In the genomic region with DNA sequence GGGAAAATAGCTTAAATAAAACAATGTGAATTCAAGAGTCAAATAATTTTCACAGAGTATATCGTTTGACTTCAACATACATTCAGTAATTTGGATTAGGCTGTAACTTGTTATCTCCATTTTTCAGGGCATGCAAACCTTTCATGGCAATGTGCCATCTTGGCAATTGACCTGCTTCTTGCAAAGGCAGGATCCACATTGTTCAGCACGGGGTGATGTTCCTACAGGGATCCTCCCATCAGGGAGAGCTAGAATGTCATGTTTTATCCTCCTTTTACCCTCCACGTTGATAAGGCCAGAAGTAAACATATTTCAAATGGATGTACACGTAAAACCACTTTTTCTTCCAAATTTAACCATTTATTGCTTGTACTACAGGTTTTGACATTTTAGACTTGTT, we compare ENCODE assay signal across 21 cellular contexts.
A peak's percentile ranks its signal among the peaks of the same experiment; 100 is the strongest.
DNase-seq lines count a peak whose midpoint lies in the region; ATAC-seq and TF ChIP-seq lines count a peak whose summit lies in the region.
"Had no signal": no experiment of that assay in that cellular context is flagged by ENCODE, and none has a peak within 500 bp of the region (broad histone marks: within the 10 kb centered on the region; RNA-seq: fewer than 3 reads in every experiment).

No MANE protein-coding gene starts in this region.

- H3K27me3 ChIP-seq in uterus: no peaks in the 10 kb centered on the region
- no peaks in the 10 kb centered on the region for H3K27me3 ChIP-seq in Caco-2 (replicated peaks; ENCODE audit: control insufficient read depth, insufficient read depth, low read length)
- H3K27me3 ChIP-seq: BE2C, BLaER1 had no signal

- BruUV-seq in Caco-2 (replicated peaks; lab: Mats Ljungman, UMichigan): no TSS peak

- H3K36me3 Mint-ChIP-seq in Caco-2 (ENCODE audit: insufficient read depth, unreplicated experiment): no peaks in the 10 kb centered on the region
- H3K36me3 Mint-ChIP-seq: CD14-positive monocyte; CD4-positive, alpha-beta memory T cell; CD4-positive, CD25-positive, alpha-beta regulatory T cell; CD8-positive, alpha-beta memory T cell had no signal

- no peaks in the 10 kb centered on the region for H3K4me1 ChIP-seq in uterus
- H3K4me1 ChIP-seq in Caco-2: no peaks in the 10 kb centered on the region
- H3K4me1 ChIP-seq: BE2C, BLaER1 had no signal

- peaks cover 0 to 10% of the 10 kb centered on the region in 2 donors for H3K9me3 ChIP-seq in uterus
- no peaks in the 10 kb centered on the region for H3K9me3 ChIP-seq in Caco-2
- H3K9me3 ChIP-seq: BE2C, BLaER1 had no signal

- intact Hi-C loops in uterus (cut with DNase I; ENCODE audit: low total_unique reads): no loop called here
- intact Hi-C loops in Caco-2 (cut with micrococcal nuclease; ENCODE audit: unreplicated experiment): no loop called here

- H3K4me3 ChIP-seq in uterus: no peak overlapping the region
- H3K4me3 ChIP-seq in Caco-2 (ENCODE audit: low read depth, low read length): no peak overlapping the region
- H3K4me3 ChIP-seq: BLaER1 had no signal

- POLR2A ChIA-PET in Caco-2 (lab: Charles Lee): no interaction called here

- no peak for TF ChIP-seq CTCF in omental fat pad (IDR thresholded peaks at IDR 0.05)
- TF ChIP-seq CTCF in uterus (IDR thresholded peaks at IDR 0.05): no peak
- no peak for TF ChIP-seq CTCF in Caco-2 (IDR thresholded peaks at IDR 0.05; ENCODE audit: insufficient read depth in 1 of 2, low read depth in 1 of 2, low read length in 1 of 2, severe bottlenecking in 1 of 2, unreplicated experiment in 1 of 2)

- H3K27me3 Mint-ChIP-seq in Caco-2 (ENCODE audit: insufficient read depth, unreplicated experiment): peaks cover 3% of the 10 kb centered on the region
- H3K27me3 Mint-ChIP-seq: CD4-positive, alpha-beta memory T cell; CD4-positive, CD25-positive, alpha-beta regulatory T cell had no signal

- no peak overlapping the region for H3K27ac Mint-ChIP-seq in Caco-2 (ENCODE audit: unreplicated experiment)
- H3K27ac Mint-ChIP-seq: CD4-positive, CD25-positive, alpha-beta regulatory T cell; CD8-positive, alpha-beta memory T cell had no signal

- H3K36me3 ChIP-seq in uterus: no peaks in the 10 kb centered on the region
- no peaks in the 10 kb centered on the region for H3K36me3 ChIP-seq in Caco-2 (ENCODE audit: control insufficient read depth, insufficient read depth, low read length)
- H3K36me3 ChIP-seq: BE2C, BLaER1 had no signal

- peak; percentile 8 for DNase-seq in NCI-H1105 treated with DMSO at 0.1 percent for 48 hours (lab: John Stamatoyannopoulos, UW)
- DNase-seq in NCI-H1105 (lab: John Stamatoyannopoulos, UW): no peak
- DNase-seq in NCI-H2171 treated with DMSO at 0.1 percent for 48 hours (lab: John Stamatoyannopoulos, UW): peak; percentile 7
- no peak for DNase-seq in NCI-H2171 (lab: John Stamatoyannopoulos, UW)
- DNase-seq in omental fat pad (ENCODE audit: low spot score): no peak
- DNase-seq in uterus: peak; percentile 31 to 65
- no peak for DNase-seq in Caco-2
- DNase-seq in stimulated activated CD4-positive, alpha-beta T cell treated with anti-CD3 and anti-CD28 coated beads, Interleukin-1b, Interleukin-23, amount 100 ng/mL, for 48 hours: no peak
- DNase-seq: 8988T; ACHN; BE2C; C1 segment of cervical spinal cord; Calu3; CD4-positive, alpha-beta memory T cell; CD4-positive, CD25-positive, alpha-beta regulatory T cell; CD8-positive, alpha-beta memory T cell; COR-L47; DMS79 treated with DMSO at 0.1 percent for 48 hours; GF-D8 had no signal

- peak; percentile 35 for ATAC-seq in omental fat pad (ENCODE audit: low FRiP score)

- no peak for TF ChIP-seq POLR2A in uterus (IDR thresholded peaks at IDR 0.05)

- no peaks in the 10 kb centered on the region for H3K4me1 Mint-ChIP-seq in Caco-2 (ENCODE audit: low read depth, unreplicated experiment)
- H3K4me1 Mint-ChIP-seq: CD14-positive monocyte; CD4-positive, alpha-beta memory T cell; CD4-positive, CD25-positive, alpha-beta regulatory T cell; CD8-positive, alpha-beta memory T cell had no signal

- peaks cover 9% of the 10 kb centered on the region for H3K9me3 Mint-ChIP-seq in Caco-2 (ENCODE audit: unreplicated experiment)

- peak overlapping the region; percentile 47 to 61 for H3K27ac ChIP-seq in uterus
- H3K27ac ChIP-seq: BLaER1 had no signal

- CTCF ChIA-PET in Caco-2 (lab: Charles Lee): no interaction called here

- H3K4me3 Mint-ChIP-seq in Caco-2 (ENCODE audit: unreplicated experiment): no peak overlapping the region
- H3K4me3 Mint-ChIP-seq: CD14-positive monocyte; CD4-positive, alpha-beta memory T cell; CD4-positive, CD25-positive, alpha-beta regulatory T cell; CD8-positive, alpha-beta memory T cell had no signal

Comparison
In these comparisons a context has a peak if more than half of its experiments do, and no peak if none do; other contexts are left out.
1. DNase-seq: peak in NCI-H1105 treated with DMSO at 0.1 percent for 48 hours (single experiment), NCI-H2171 treated with DMSO at 0.1 percent for 48 hours (single experiment) and uterus (2 of 2); none in NCI-H1105 (single experiment), NCI-H2171 (single experiment), omental fat pad (single experiment), Caco-2 (0 of 2) and stimulated activated CD4-positive, alpha-beta T cell treated with anti-CD3 and anti-CD28 coated beads, Interleukin-1b, Interleukin-23, amount 100 ng/mL, for 48 hours (single experiment).